25 cellular contexts compared by ENCODE assay signal in genomic region chr2:37543967-37544366, GRCh38.
DNase-seq lines count a peak whose midpoint lies in the region; ATAC-seq, FAIRE-seq and TF ChIP-seq lines count a peak whose summit lies in the region.
"Had no signal": no experiment of that assay in that cellular context is flagged by ENCODE, and none has a peak within 500 bp of the region (broad histone marks: within the 10 kb centered on the region; RNA-seq: fewer than 3 reads in every experiment).

No MANE protein-coding gene starts in this region.

- no peaks in the 10 kb centered on the region for H3K4me1 Mint-ChIP-seq in T-helper 2 cell treated with Interferon-gamma antibody and Interleukin-4, amounts not matched to agents 5 μg/mL and 100 μg/mL, for 36 hours (ENCODE audit: low read depth)
- H3K4me1 Mint-ChIP-seq in stimulated activated naive CD8-positive, alpha-beta T cell treated with anti-CD3 and anti-CD28 coated beads, Interleukin-15, amount 100 ng/mL, for 72 hours = no peaks in the 10 kb centered on the region
- H3K4me1 Mint-ChIP-seq: activated CD4-positive, alpha-beta T cell treated with anti-CD3 and anti-CD28 coated beads, Interleukin-2, amount 10 ng/mL, durations not matched to agents 7 days and 5 days had no signal

- no peak overlapping the region for H3K27ac ChIP-seq in A549
- H3K27ac ChIP-seq: ovary, upper lobe of right lung had no signal

- CTCF ChIA-PET in A549 (lab: Yijun Ruan, JAX) = interaction anchor here (1.0 kb wide), 1 partner anchor 118 kb away, joined by 4 read pairs; no protein-coding TSS in a partner anchor

- H3K27ac Mint-ChIP-seq in T-helper 2 cell treated with Interferon-gamma antibody and Interleukin-4, amounts not matched to agents 5 μg/mL and 100 μg/mL, for 36 hours = no peak overlapping the region
- no peak overlapping the region for H3K27ac Mint-ChIP-seq in stimulated activated naive CD8-positive, alpha-beta T cell treated with anti-CD3 and anti-CD28 coated beads, Interleukin-15, amount 100 ng/mL, for 72 hours
- H3K27ac Mint-ChIP-seq: activated CD4-positive, alpha-beta T cell treated with anti-CD3 and anti-CD28 coated beads, Interleukin-2, amount 10 ng/mL, durations not matched to agents 7 days and 5 days; activated naive CD8-positive, alpha-beta T cell; CD4-positive, alpha-beta memory T cell; GM23338; immature natural killer cell; WTC11 had no signal

- 76% methylated on average over 4 of the region's 4 CpGs for WGBS in A549 (ENCODE audit: missing lambda C conversion rate)

- no peak for DNase-seq in A549 (ENCODE audit: low read depth in 1 of 2, low spot score in 1 of 2)
- DNase-seq in NOMO-1 treated with DMSO at 0.1 percent for 48 hours (lab: John Stamatoyannopoulos, UW; ENCODE audit: unreplicated experiment) = peak; percentile 72
- no peak for DNase-seq in DMS153 (lab: John Stamatoyannopoulos, UW)
- DNase-seq in T-helper 2 cell treated with Interferon-gamma antibody and Interleukin-4, amounts not matched to agents 5 μg/mL and 100 μg/mL, for 36 hours (ENCODE audit: low spot score) = no peak
- no peak for DNase-seq in KG1 (lab: John Stamatoyannopoulos, UW)
- no peak for DNase-seq in stimulated activated naive CD8-positive, alpha-beta T cell treated with anti-CD3 and anti-CD28 coated beads, Interleukin-15, amount 100 ng/mL, for 72 hours
- DNase-seq: activated CD4-positive, alpha-beta T cell treated with anti-CD3 and anti-CD28 coated beads, Interleukin-2, amount 10 ng/mL, durations not matched to agents 7 days and 5 days; activated effector memory CD4-positive, alpha-beta T cell treated with Interleukin-2 at 50 U/mL for 16 hours; activated T-cell treated with anti-CD3 and anti-CD28 coated beads, Interleukin-2, amount 50 U/mL, for 1 hour; CD4-positive, alpha-beta memory T cell; hypothalamus; immature natural killer cell; left cardiac atrium; NCI-H2029 treated with DMSO at 0.1 percent for 48 hours; NCI-H526; ovary; RPMI8226; stimulated activated naive CD4-positive, alpha-beta T cell; upper lobe of right lung had no signal

- H3K9me3 Mint-ChIP-seq in T-helper 2 cell treated with Interferon-gamma antibody and Interleukin-4, amounts not matched to agents 5 μg/mL and 100 μg/mL, for 36 hours = no peaks in the 10 kb centered on the region
- peaks cover 4 to 5% of the 10 kb centered on the region in 2 donors for H3K9me3 Mint-ChIP-seq in stimulated activated naive CD8-positive, alpha-beta T cell treated with anti-CD3 and anti-CD28 coated beads, Interleukin-15, amount 100 ng/mL, for 72 hours

- TF ChIP-seq CTCF in A549 (IDR thresholded peaks at IDR 0.05) = no peak

- peak; percentile 28 for FAIRE-seq in A549 (lab: Jason Lieb, UNC)
- FAIRE-seq: HTR-8/SVneo had no signal

- H3K4me2 ChIP-seq in A549 = no peak overlapping the region
- H3K4me2 ChIP-seq: GM23338 had no signal

- ATAC-seq in A549 (no peak), GM18519 (IDR thresholded peaks at IDR 0.05; ENCODE audit: low FRiP score, unreplicated experiment) (peak; percentile 60), HG03175 (IDR thresholded peaks at IDR 0.05; ENCODE audit: unreplicated experiment) (peak; percentile 78)
- ATAC-seq in stimulated activated naive CD8-positive, alpha-beta T cell treated with anti-CD3 and anti-CD28 coated beads, Interleukin-15, amount 100 ng/mL, for 72 hours = no peak
- ATAC-seq: GM23338, left cardiac atrium, upper lobe of right lung, WTC11 had no signal

- no peak for TF ChIP-seq EP300 in A549 (IDR thresholded peaks at IDR 0.05)

- no peaks in the 10 kb centered on the region for H3K4me1 ChIP-seq in A549
- H3K4me1 ChIP-seq: upper lobe of right lung had no signal

- no peak for TF ChIP-seq RAD21 in A549 (conservative IDR thresholded peaks at IDR 0.05 in 1 of 2, IDR thresholded peaks at IDR 0.05 in 1 of 2)

- H3K4me3 ChIP-seq in A549 = no peak overlapping the region
- H3K4me3 ChIP-seq: GM23338, ovary, upper lobe of right lung had no signal

- no peak overlapping the region for H3K4me3 Mint-ChIP-seq in T-helper 2 cell treated with Interferon-gamma antibody and Interleukin-4, amounts not matched to agents 5 μg/mL and 100 μg/mL, for 36 hours
- H3K4me3 Mint-ChIP-seq in stimulated activated naive CD8-positive, alpha-beta T cell treated with anti-CD3 and anti-CD28 coated beads, Interleukin-15, amount 100 ng/mL, for 72 hours = no peak overlapping the region
- H3K4me3 Mint-ChIP-seq: activated CD4-positive, alpha-beta T cell treated with anti-CD3 and anti-CD28 coated beads, Interleukin-2, amount 10 ng/mL, durations not matched to agents 7 days and 5 days; activated naive CD8-positive, alpha-beta T cell; CD4-positive, alpha-beta memory T cell; GM23338; immature natural killer cell; WTC11 had no signal

- no peaks in the 10 kb centered on the region for H3K9me3 ChIP-seq in A549
- H3K9me3 ChIP-seq: ovary, upper lobe of right lung had no signal

- no peak for TF ChIP-seq POLR2A in A549 (IDR thresholded peaks at IDR 0.05; ENCODE audit: low read length)

- POLR2A ChIA-PET in A549 (lab: Yijun Ruan, JAX) = no interaction called here

- peaks cover 36% of the 10 kb centered on the region for H3K27me3 Mint-ChIP-seq in T-helper 2 cell treated with Interferon-gamma antibody and Interleukin-4, amounts not matched to agents 5 μg/mL and 100 μg/mL, for 36 hours (ENCODE audit: low read depth)
- no peaks in the 10 kb centered on the region for H3K27me3 Mint-ChIP-seq in stimulated activated naive CD8-positive, alpha-beta T cell treated with anti-CD3 and anti-CD28 coated beads, Interleukin-15, amount 100 ng/mL, for 72 hours
- H3K27me3 Mint-ChIP-seq: activated naive CD8-positive, alpha-beta T cell; CD4-positive, alpha-beta memory T cell had no signal

- no peaks in the 10 kb centered on the region for H3K36me3 Mint-ChIP-seq in T-helper 2 cell treated with Interferon-gamma antibody and Interleukin-4, amounts not matched to agents 5 μg/mL and 100 μg/mL, for 36 hours (ENCODE audit: low read depth)
- H3K36me3 Mint-ChIP-seq: activated naive CD8-positive, alpha-beta T cell; CD4-positive, alpha-beta memory T cell; WTC11 had no signal

TF ChIP-seq in A549, 52 proteins besides CTCF, POLR2A, EP300 and RAD21:
- TF ChIP-seq HMGXB4 (CRISPR knock-in tag; IDR thresholded peaks at IDR 0.05; ENCODE audit: borderline replicate concordance) = no peak
- TF ChIP-seq ZNF302 (CRISPR knock-in tag; IDR thresholded peaks at IDR 0.05) = no peak
- no peak for TF ChIP-seq KDM5A (IDR thresholded peaks at IDR 0.05)
- TF ChIP-seq NPAS2 (CRISPR knock-in tag; IDR thresholded peaks at IDR 0.05; ENCODE audit: borderline replicate concordance) = no peak
- TF ChIP-seq FOSB (CRISPR knock-in tag; IDR thresholded peaks at IDR 0.05) = no peak
- no peak for TF ChIP-seq ZC3H11A (IDR thresholded peaks at IDR 0.05)
- TF ChIP-seq HES2 (IDR thresholded peaks at IDR 0.05) = no peak

Comparison
In these comparisons a context has a peak if more than half of its experiments do, and no peak if none do; other contexts are left out.
1. ATAC-seq: peak in GM18519 (single experiment) and HG03175 (single experiment); none in A549 (0 of 2) and stimulated activated naive CD8-positive, alpha-beta T cell treated with anti-CD3 and anti-CD28 coated beads, Interleukin-15, amount 100 ng/mL, for 72 hours (single experiment).